Comparison of ENCODE assay signal across 14 cellular contexts in genomic region chr11:66636411-66636810, GRCh38. TPM values are rescaled to one million over a fixed set of nuclear protein-coding genes. Genes with fewer than 3 reads are reported as not detected.
DNase-seq lines count a peak whose midpoint lies in the region; TF ChIP-seq lines count a peak whose summit lies in the region.
"Had no signal": no experiment of that assay in that cellular context is flagged by ENCODE, and none has a peak within 500 bp of the region (broad histone marks: within the 10 kb centered on the region; RNA-seq: fewer than 3 reads in every experiment).

No MANE protein-coding gene starts in this region.

- peaks cover 24% of the 10 kb centered on the region for H3K4me1 ChIP-seq in HUES64 (ENCODE audit: insufficient read depth, low read length)
- H3K4me1 ChIP-seq in effector memory CD4-positive, alpha-beta T cell (ENCODE audit: control insufficient read depth, insufficient read depth, low read length, poor library complexity, severe bottlenecking), result peaks cover 30% of the 10 kb centered on the region

- no peaks in the 10 kb centered on the region for H3K27me3 ChIP-seq in HUES64 (ENCODE audit: insufficient read depth, low read length)
- H3K27me3 ChIP-seq in effector memory CD4-positive, alpha-beta T cell (replicated peaks; ENCODE audit: control insufficient read depth, insufficient read depth, low read length, poor library complexity, severe bottlenecking), result no peaks in the 10 kb centered on the region
- H3K27me3 ChIP-seq: left lung had no signal

- H3K9ac ChIP-seq in HUES64 (ENCODE audit: low read depth, low read length), result no peak overlapping the region

- DNase-seq in T-helper 1 cell, result no peak
- no peak for DNase-seq in neural crest cell (ENCODE audit: low read depth, low spot score)
- no peak for DNase-seq in effector memory CD4-positive, alpha-beta T cell
- DNase-seq in activated CD4-positive, alpha-beta T cell treated with anti-CD3 and anti-CD28 coated beads for 4 hours, result no peak
- DNase-seq in stimulated activated naive CD4-positive, alpha-beta T cell treated with Interleukin-2 at 50 U/mL for 16 hours (lab: John Stamatoyannopoulos, UW), result no peak
- DNase-seq: CD4-positive, alpha-beta T cell; left lung; NCI-H2107; SIG-M5; stimulated activated CD4-positive, alpha-beta T cell treated with anti-CD3 and anti-CD28 coated beads, Interleukin-4, amount 100 ng/mL, for 4 hours had no signal

- H3K4me1 Mint-ChIP-seq in T-helper 1 cell treated with Interleukin-12 subunit alpha and Interleukin-12 subunit beta and Interleukin-4 antibody, amounts not matched to agents 30 μg/mL and 1 μg/mL, for 36 hours (ENCODE audit: low read depth), result peaks cover 39% of the 10 kb centered on the region
- H3K4me1 Mint-ChIP-seq in activated naive CD8-positive, alpha-beta T cell (ENCODE audit: low read depth), result peaks cover 54% of the 10 kb centered on the region
- peaks cover 44% of the 10 kb centered on the region for H3K4me1 Mint-ChIP-seq in neural crest cell

- H3K27me3 Mint-ChIP-seq in T-helper 1 cell treated with Interleukin-12 subunit alpha and Interleukin-12 subunit beta and Interleukin-4 antibody, amounts not matched to agents 30 μg/mL and 1 μg/mL, for 36 hours (ENCODE audit: low read depth), result no peaks in the 10 kb centered on the region
- H3K27me3 Mint-ChIP-seq in activated naive CD8-positive, alpha-beta T cell, result no peaks in the 10 kb centered on the region
- H3K27me3 Mint-ChIP-seq in neural crest cell (ENCODE audit: low read depth), result peaks cover 11% of the 10 kb centered on the region
- H3K27me3 Mint-ChIP-seq: CD4-positive, alpha-beta T cell had no signal

- peak overlapping the region; percentile 24 for H3K27ac Mint-ChIP-seq in T-helper 1 cell treated with Interleukin-12 subunit alpha and Interleukin-12 subunit beta and Interleukin-4 antibody, amounts not matched to agents 30 μg/mL and 1 μg/mL, for 36 hours
- peak overlapping the region; percentile 61 for H3K27ac Mint-ChIP-seq in activated naive CD8-positive, alpha-beta T cell
- H3K27ac Mint-ChIP-seq in neural crest cell (ENCODE audit: unreplicated experiment), result no peak overlapping the region
- H3K27ac Mint-ChIP-seq: CD4-positive, alpha-beta T cell had no signal

- no peak for TF ChIP-seq CTCF in neural crest cell (conservative IDR thresholded peaks at IDR 0.05)

- peak overlapping the region; percentile 17; the same call in 1 of the 2 replicates for H3K27ac ChIP-seq in HUES64 (ENCODE audit: low read depth, low read length)
- H3K27ac ChIP-seq in effector memory CD4-positive, alpha-beta T cell (ENCODE audit: insufficient read depth, low read length, poor library complexity, severe bottlenecking), result no peak overlapping the region
- H3K27ac ChIP-seq: left lung had no signal

- H3K4me3 Mint-ChIP-seq in T-helper 1 cell treated with Interleukin-12 subunit alpha and Interleukin-12 subunit beta and Interleukin-4 antibody, amounts not matched to agents 30 μg/mL and 1 μg/mL, for 36 hours, result no peak overlapping the region
- no peak overlapping the region for H3K4me3 Mint-ChIP-seq in activated naive CD8-positive, alpha-beta T cell
- H3K4me3 Mint-ChIP-seq in neural crest cell, result peak overlapping the region; percentile 79

- 88% methylated on average over 3 of the region's 3 CpGs for WGBS in HUES64

- no peak overlapping the region for H3K4me3 ChIP-seq in HUES64 (ENCODE audit: low read length)
- H3K4me3 ChIP-seq in effector memory CD4-positive, alpha-beta T cell (ENCODE audit: insufficient read depth, low read depth, low read length, poor library complexity, severe bottlenecking), result no peak overlapping the region
- H3K4me3 ChIP-seq: left lung had no signal

- no peaks in the 10 kb centered on the region for H3K9me3 ChIP-seq in HUES64 (ENCODE audit: insufficient read depth, low read depth, low read length)
- no peaks in the 10 kb centered on the region for H3K9me3 ChIP-seq in effector memory CD4-positive, alpha-beta T cell (ENCODE audit: control insufficient read depth, low read length)
- H3K9me3 ChIP-seq: left lung had no signal

- peaks cover 51% of the 10 kb centered on the region for H3K36me3 ChIP-seq in HUES64 (ENCODE audit: insufficient read depth, low read length)
- peaks cover 14% of the 10 kb centered on the region for H3K36me3 ChIP-seq in effector memory CD4-positive, alpha-beta T cell (ENCODE audit: control insufficient read depth, insufficient read depth, low read length)

- no peaks in the 10 kb centered on the region for H3K9me3 Mint-ChIP-seq in T-helper 1 cell treated with Interleukin-12 subunit alpha and Interleukin-12 subunit beta and Interleukin-4 antibody, amounts not matched to agents 30 μg/mL and 1 μg/mL, for 36 hours
- no peaks in the 10 kb centered on the region for H3K9me3 Mint-ChIP-seq in activated naive CD8-positive, alpha-beta T cell (ENCODE audit: low read depth)
- no peaks in the 10 kb centered on the region for H3K9me3 Mint-ChIP-seq in neural crest cell
- H3K9me3 Mint-ChIP-seq: CD4-positive, alpha-beta T cell had no signal

- H3K36me3 Mint-ChIP-seq in T-helper 1 cell treated with Interleukin-12 subunit alpha and Interleukin-12 subunit beta and Interleukin-4 antibody, amounts not matched to agents 30 μg/mL and 1 μg/mL, for 36 hours (ENCODE audit: low read depth), result peaks cover 31% of the 10 kb centered on the region
- peaks cover 21% of the 10 kb centered on the region for H3K36me3 Mint-ChIP-seq in activated naive CD8-positive, alpha-beta T cell
- H3K36me3 Mint-ChIP-seq in neural crest cell (ENCODE audit: low read depth), result peaks cover 36% of the 10 kb centered on the region

RNA-seq across cellular contexts. Expression of gene RBM4, which starts 2.1 kb away (rescaled TPM):
- 170 TPM for polyA plus RNA-seq in HUES64 (2013, experiment 1 of 2)
- 152 TPM for polyA plus RNA-seq in HUES64 (2013, experiment 2 of 2)
- 268 and 269 TPM in 2 replicates for total RNA-seq in neural crest cell

RNA-seq across cellular contexts. Expression of gene RBM14, which starts 20.0 kb away (rescaled TPM):
- polyA plus RNA-seq in HUES64 (2013, experiment 1 of 2), result 59.0 TPM
- polyA plus RNA-seq in HUES64 (2013, experiment 2 of 2), result 53.1 TPM
- total RNA-seq in neural crest cell, result 157 and 160 TPM in 2 replicates

RNA-seq across cellular contexts. Expression of gene RBM4B, which starts 41.3 kb away (rescaled TPM):
- 29.2 TPM for polyA plus RNA-seq in HUES64 (2013, experiment 1 of 2)
- 29.4 TPM for polyA plus RNA-seq in HUES64 (2013, experiment 2 of 2)
- total RNA-seq in neural crest cell, result 57.0 and 61.9 TPM in 2 replicates

RNA-seq across cellular contexts. Expression of gene CCS, which starts 43.4 kb away (rescaled TPM):
- polyA plus RNA-seq in HUES64 (2013, experiment 1 of 2), result 27.7 TPM
- polyA plus RNA-seq in HUES64 (2013, experiment 2 of 2), result 31.1 TPM
- total RNA-seq in neural crest cell, result 47.2 and 49.8 TPM in 2 replicates

RNA-seq across cellular contexts. Expression of gene CCDC87, which starts 43.5 kb away (rescaled TPM):
- polyA plus RNA-seq in HUES64 (2013, experiment 1 of 2), result 0.45 TPM
- polyA plus RNA-seq in HUES64 (2013, experiment 2 of 2), result 0.63 TPM
- total RNA-seq in neural crest cell, result 0.93 and 1.1 TPM in 2 replicates
- total RNA-seq: urinary bladder had no signal
